ENCODE assay signal across 23 cellular contexts in genomic region chr18:69308620-69309019, GRCh38.
DNase-seq lines count a peak whose midpoint lies in the region; ATAC-seq, FAIRE-seq and TF ChIP-seq lines count a peak whose summit lies in the region.
"Had no signal": no experiment of that assay in that cellular context is flagged by ENCODE, and none has a peak within 500 bp of the region (broad histone marks: within the 10 kb centered on the region; RNA-seq: fewer than 3 reads in every experiment).

No MANE protein-coding gene starts in this region.

- H3K4me3 ChIP-seq in HepG2 (replicated peaks in 1 of 3; ENCODE audit: insufficient read depth in 1 of 3, low read depth in 2 of 3, low read length in 3 of 3) (no peak overlapping the region), right lobe of liver (no peak overlapping the region), IMR-90 (ENCODE audit: insufficient read depth, low read depth, low read length) (no peak overlapping the region), OCI-LY3 (ENCODE audit: low read length) (no peak overlapping the region), H1 (ENCODE audit: extremely low read depth in 1 of 4, insufficient read depth in 2 of 4, low read depth in 3 of 4, low read length in 4 of 4) (no peak overlapping the region)
- H3K4me3 ChIP-seq: BLaER1, GM12878 had no signal

- no peak overlapping the region for H3K4me2 ChIP-seq in HepG2 (ENCODE audit: low read depth, low read length)
- no peak overlapping the region for H3K4me2 ChIP-seq in IMR-90 (ENCODE audit: low read depth, low read length)
- no peak overlapping the region for H3K4me2 ChIP-seq in OCI-LY3 (ENCODE audit: low read length)
- H3K4me2 ChIP-seq in H1 (ENCODE audit: insufficient read depth in 1 of 2, low read depth in 2 of 2, low read length in 2 of 2): no peak overlapping the region
- H3K4me2 ChIP-seq: BLaER1 had no signal

- TF ChIP-seq CTCF in HepG2 (CRISPR knock-in tag; IDR thresholded peaks at IDR 0.05) (no peak), right lobe of liver (IDR thresholded peaks at IDR 0.05) (no peak), IMR-90 (conservative IDR thresholded peaks at IDR 0.05; ENCODE audit: low read depth, low read length) (no peak), OCI-LY3 (IDR thresholded peaks at IDR 0.05; ENCODE audit: low read depth, low read length) (no peak), H1 (IDR thresholded peaks at IDR 0.05; ENCODE audit: control extremely low read depth in 1 of 3, insufficient read depth in 1 of 3, low read depth in 1 of 3, low read length in 3 of 3) (no peak)

- H2AK5ac ChIP-seq in IMR-90 (ENCODE audit: low read depth, low read length) (no peak overlapping the region), H1 (ENCODE audit: low read depth, low read length) (no peak overlapping the region)

- H3K14ac ChIP-seq in IMR-90 (replicated peaks; ENCODE audit: low read depth, low read length) (no peak overlapping the region), H1 (ENCODE audit: insufficient read length) (no peak overlapping the region)

- peak overlapping the region; percentile 61 for H2AFZ ChIP-seq in HepG2 (ENCODE audit: low read length)
- H2AFZ ChIP-seq in IMR-90 (replicated peaks; ENCODE audit: low read length, poor library complexity): no peak overlapping the region
- 0 out of 2 replicates have a peak overlapping the region, but pooled peaks have one; percentile 18 for H2AFZ ChIP-seq in OCI-LY3 (ENCODE audit: low read depth, low read length)
- no peak overlapping the region for H2AFZ ChIP-seq in H1 (ENCODE audit: low read length)

- H3K23me2 ChIP-seq in H1 (ENCODE audit: low read depth, low read length): no peaks in the 10 kb centered on the region

- BruUV-seq in HepG2 (replicated peaks; lab: Mats Ljungman, UMichigan): no TSS peak
- no TSS peak for BruUV-seq in IMR-90 (replicated peaks; lab: Mats Ljungman, UMichigan)

- H4K20me1 ChIP-seq in HepG2 (ENCODE audit: insufficient read depth, low read length) (no peaks in the 10 kb centered on the region), IMR-90 (ENCODE audit: insufficient read depth, low read length) (no peaks in the 10 kb centered on the region), OCI-LY3 (ENCODE audit: insufficient read depth, low read length) (no peaks in the 10 kb centered on the region), H1 (replicated peaks in 1 of 2; ENCODE audit: control insufficient read depth in 1 of 2, insufficient read depth in 2 of 2, low read length in 2 of 2) (no peaks in the 10 kb centered on the region)
- H4K20me1 ChIP-seq: BLaER1 had no signal

- no peak overlapping the region for H4K5ac ChIP-seq in IMR-90 (ENCODE audit: low read depth, low read length)
- H4K5ac ChIP-seq in H1 (ENCODE audit: insufficient read length, low read depth, low read length): no peak overlapping the region

- POLR2A ChIA-PET in HepG2 (lab: Yijun Ruan, JAX): no interaction called here
- POLR2A ChIA-PET in IMR-90 (lab: Charles Lee; ENCODE audit: unreplicated experiment): no interaction called here
- POLR2A ChIA-PET in H1 (lab: Charles Lee; ENCODE audit: partially characterized antibody): no interaction called here

- DNase-seq in HepG2 (ENCODE audit: low spot score) (no peak), right lobe of liver (no peak), IMR-90 (no peak), H1 (ENCODE audit: low read depth in 1 of 2, low spot score in 2 of 2) (no peak), NCI-H1417 treated with DMSO at 0.1 percent for 48 hours (lab: John Stamatoyannopoulos, UW) (no peak), OCI-M2 (lab: John Stamatoyannopoulos, UW; ENCODE audit: unreplicated experiment) (no peak)
- DNase-seq: ACHN; BE2C; C1 segment of cervical spinal cord; CD4-positive, alpha-beta memory T cell; CD4-positive, CD25-positive, alpha-beta regulatory T cell; CD8-positive, alpha-beta memory T cell; COR-L47; DMS79 treated with DMSO at 0.1 percent for 48 hours; GDM1 had no signal

- in situ Hi-C loops in HepG2 (cut with HindIII; ENCODE audit: extremely low pct_ligation_motif_present, low pct_unique_long_range_greater_than_20kb): no loop called here
- in situ Hi-C loops in IMR-90 (cut with MboI; ENCODE audit: low sequenced_read_pairs): no loop called here

- H4K8ac ChIP-seq in IMR-90 (ENCODE audit: low read depth in 2 of 2, low read length in 2 of 2): no peak overlapping the region
- H4K8ac ChIP-seq in H1 (ENCODE audit: extremely low read depth, insufficient read depth, low read length): no peak overlapping the region

- no peak overlapping the region for H2BK5ac ChIP-seq in IMR-90 (ENCODE audit: low read depth, low read length, poor library complexity, severe bottlenecking)
- no peak overlapping the region for H2BK5ac ChIP-seq in H1 (ENCODE audit: low read depth, low read length)

- H3K9me3 ChIP-seq in HepG2 (ENCODE audit: low read length): no peaks in the 10 kb centered on the region
- no peaks in the 10 kb centered on the region for H3K9me3 ChIP-seq in right lobe of liver
- H3K9me3 ChIP-seq in IMR-90 (ENCODE audit: control insufficient read depth, insufficient read depth, low read length): no peaks in the 10 kb centered on the region; the same call in 1 of the 2 replicates
- H3K9me3 ChIP-seq in OCI-LY3 (ENCODE audit: insufficient read depth, low read length): no peaks in the 10 kb centered on the region
- H3K9me3 ChIP-seq in H1 (ENCODE audit: insufficient read depth in 2 of 2, low read depth in 1 of 2, low read length in 1 of 2): no peaks in the 10 kb centered on the region
- H3K9me3 ChIP-seq: BE2C, BLaER1 had no signal

- H2BK120ac ChIP-seq in IMR-90 (ENCODE audit: low read depth, low read length) (no peak overlapping the region), H1 (replicated peaks; ENCODE audit: low read depth, low read length) (no peak overlapping the region)

- no peak overlapping the region for H2BK15ac ChIP-seq in IMR-90 (ENCODE audit: low read depth, low read length)
- H2BK15ac ChIP-seq in H1 (ENCODE audit: low read length): no peak overlapping the region

- H3K4me1 ChIP-seq in HepG2 (ENCODE audit: insufficient read depth, low read length) (no peaks in the 10 kb centered on the region), right lobe of liver (no peaks in the 10 kb centered on the region), IMR-90 (ENCODE audit: control insufficient read depth, insufficient read depth, low read length) (no peaks in the 10 kb centered on the region), OCI-LY3 (ENCODE audit: low read length) (no peaks in the 10 kb centered on the region), H1 (replicated peaks in 1 of 4; ENCODE audit: control insufficient read depth in 3 of 4, insufficient read depth in 4 of 4, low read length in 3 of 4) (no peaks in the 10 kb centered on the region)
- H3K4me1 ChIP-seq: BE2C, BLaER1 had no signal

- TF ChIP-seq EP300 in HepG2 (IDR thresholded peaks at IDR 0.05; ENCODE audit: low read depth in 2 of 2, low read length in 2 of 2): no peak
- TF ChIP-seq EP300 in HepG2 (CRISPR knock-in tag; IDR thresholded peaks at IDR 0.05; ENCODE audit: borderline replicate concordance): no peak
- no peak for TF ChIP-seq EP300 in H1 (IDR thresholded peaks at IDR 0.05; ENCODE audit: borderline replicate concordance in 1 of 2, low read depth in 2 of 2, low read length in 2 of 2)

- TF ChIP-seq RAD21 in HepG2 (CRISPR knock-in tag; IDR thresholded peaks at IDR 0.05) (no peak), IMR-90 (IDR thresholded peaks at IDR 0.05; ENCODE audit: low read length) (no peak), H1 (IDR thresholded peaks at IDR 0.05 in 1 of 2, conservative IDR thresholded peaks at IDR 0.05 in 1 of 2; ENCODE audit: low read depth in 2 of 2, low read length in 2 of 2) (no peak)

- H2BK20ac ChIP-seq in IMR-90 (ENCODE audit: low read depth, low read length) (no peak overlapping the region), H1 (ENCODE audit: low read length) (no peak overlapping the region)

- no peak overlapping the region for H3K9ac ChIP-seq in HepG2 (ENCODE audit: insufficient read depth, low read depth, low read length)
- no peak overlapping the region for H3K9ac ChIP-seq in IMR-90 (ENCODE audit: low read depth, low read length)
- H3K9ac ChIP-seq in OCI-LY3 (ENCODE audit: low read length): no peak overlapping the region
- no peak overlapping the region for H3K9ac ChIP-seq in H1 (replicated peaks in 1 of 4; ENCODE audit: extremely low read depth in 1 of 4, low read depth in 3 of 4, low read length in 3 of 4)
- H3K9ac ChIP-seq: BLaER1 had no signal

- dilution Hi-C loops in IMR-90 (cut with HindIII; ENCODE audit: low sequenced_read_pairs, unreplicated experiment): no loop called here

- H3K79me1 ChIP-seq in IMR-90 (ENCODE audit: low read depth in 1 of 2, low read length in 2 of 2) (no peaks in the 10 kb centered on the region), H1 (ENCODE audit: low read depth, low read length) (no peaks in the 10 kb centered on the region)

- 26% methylated on average over 2 of the region's 2 CpGs for WGBS in HepG2 (ENCODE audit: low lambda C conversion rate)
- 61% methylated on average over 2 of the region's 2 CpGs for WGBS in right lobe of liver (ENCODE audit: insufficient coverage, low coverage, low lambda C conversion rate, missing lambda C conversion rate)
- no CpG with 5 or more reads among the region's 2 CpGs for WGBS in IMR-90 (ENCODE audit: extremely low coverage in 2 of 2, insufficient read length in 1 of 2), 2 experiments
- 92% methylated on average over 2 of the region's 2 CpGs; no CpG with 5 or more reads in 1 of the 2 experiments for WGBS in H1 (ENCODE audit: extremely low coverage in 1 of 2, insufficient coverage in 1 of 2, insufficient read length in 1 of 2, insufficient replicate concordance in 2 of 2, low coverage in 1 of 2, low lambda C conversion rate in 2 of 2, missing lambda C conversion rate in 1 of 2), 2 experiments

- H4K91ac ChIP-seq in IMR-90 (ENCODE audit: insufficient read depth, low read depth, low read length) (no peak overlapping the region), H1 (replicated peaks; ENCODE audit: insufficient read length, low read length) (no peak overlapping the region)

- no peak overlapping the region for H2AK9ac ChIP-seq in IMR-90 (replicated peaks; ENCODE audit: low read depth, low read length, poor library complexity)

- H3K18ac ChIP-seq in IMR-90 (ENCODE audit: low read depth, low read length): no peak overlapping the region
- no peak overlapping the region for H3K18ac ChIP-seq in H1 (ENCODE audit: extremely low read depth, low read length)

- no peak overlapping the region for H3K23ac ChIP-seq in IMR-90 (ENCODE audit: low read depth, low read length)
- no peak overlapping the region for H3K23ac ChIP-seq in H1 (ENCODE audit: insufficient read length)

- H3K36me3 ChIP-seq in HepG2 (replicated peaks in 1 of 2; ENCODE audit: control insufficient read depth in 1 of 2, insufficient read depth in 2 of 2, low read length in 2 of 2): no peaks in the 10 kb centered on the region
- H3K36me3 ChIP-seq in right lobe of liver: no peaks in the 10 kb centered on the region
- H3K36me3 ChIP-seq in IMR-90 (ENCODE audit: control insufficient read depth, insufficient read depth, low read length): no peaks in the 10 kb centered on the region
- no peaks in the 10 kb centered on the region for H3K36me3 ChIP-seq in OCI-LY3 (replicated peaks; ENCODE audit: low read depth, low read length)
- no peaks in the 10 kb centered on the region for H3K36me3 ChIP-seq in H1 (ENCODE audit: control insufficient read depth in 2 of 4, insufficient read depth in 4 of 4, low read length in 3 of 4)
- H3K36me3 ChIP-seq: BE2C, BLaER1 had no signal

- H3K56ac ChIP-seq in IMR-90 (ENCODE audit: extremely low read depth, insufficient read depth, low read length) (no peak overlapping the region), H1 (replicated peaks; ENCODE audit: insufficient read length, low read depth, low read length) (no peak overlapping the region)

- H3K4ac ChIP-seq in IMR-90 (ENCODE audit: low read depth, low read length): no peak overlapping the region
- H3K4ac ChIP-seq in H1 (replicated peaks; ENCODE audit: insufficient read length, low read depth, low read length): no peak overlapping the region

- no peak overlapping the region for H2BK12ac ChIP-seq in H1 (ENCODE audit: low read depth, low read length)

- TF ChIP-seq POLR2A in HepG2 (IDR thresholded peaks at IDR 0.05; ENCODE audit: insufficient read depth in 1 of 2, low read depth in 2 of 2, low read length in 2 of 2) (no peak), right lobe of liver (IDR thresholded peaks at IDR 0.05) (no peak), IMR-90 (IDR thresholded peaks at IDR 0.05; ENCODE audit: low read depth, low read length) (no peak), H1 (IDR thresholded peaks at IDR 0.05; ENCODE audit: control extremely low read depth in 1 of 2, low read depth in 2 of 2, low read length in 2 of 2) (no peak)

- no peak for FAIRE-seq in HepG2 (lab: Jason Lieb, UNC)
- FAIRE-seq in H1 (lab: Jason Lieb, UNC): no peak
- FAIRE-seq: GM12878, GM12892, GM18507, GM19239 had no signal

- ATAC-seq in HepG2 (no peak), right lobe of liver (no peak), IMR-90 (ENCODE audit: low read depth) (no peak), GM18861 (IDR thresholded peaks at IDR 0.05; ENCODE audit: unreplicated experiment) (no peak)
- ATAC-seq: GM12878 had no signal

- CTCF ChIA-PET in HepG2 (lab: Yijun Ruan, JAX; ENCODE audit: low intra/inter-chr PET ratio, low total read pairs) (no interaction called here), IMR-90 (lab: Yijun Ruan, JAX) (no interaction called here), H1 (lab: Charles Lee; ENCODE audit: partially characterized antibody) (no interaction called here)

- intact Hi-C loops in HepG2 (cut with micrococcal nuclease; ENCODE audit: unreplicated experiment): no loop called here
- intact Hi-C loops in right lobe of liver (cut with DNase I): no loop called here
- intact Hi-C loops in IMR-90 (cut with micrococcal nuclease): no loop called here

- no peaks in the 10 kb centered on the region; a peak in 1 of 5 replicates for H3K27me3 ChIP-seq in HepG2 (ENCODE audit: control insufficient read depth in 1 of 2, insufficient read depth in 2 of 2, low read length in 2 of 2)
- no peaks in the 10 kb centered on the region for H3K27me3 ChIP-seq in right lobe of liver
- no peaks in the 10 kb centered on the region for H3K27me3 ChIP-seq in IMR-90 (ENCODE audit: control insufficient read depth, insufficient read depth, low read length)
- H3K27me3 ChIP-seq in OCI-LY3 (ENCODE audit: low read depth, low read length): no peaks in the 10 kb centered on the region
- no peaks in the 10 kb centered on the region for H3K27me3 ChIP-seq in H1 (replicated peaks in 1 of 4; ENCODE audit: control insufficient read depth in 3 of 4, extremely low read depth in 1 of 4, insufficient read depth in 3 of 4, low read length in 3 of 4)
- H3K27me3 ChIP-seq: BE2C, BLaER1 had no signal

- no peak overlapping the region for H3K27ac ChIP-seq in HepG2 (ENCODE audit: extremely low read length, insufficient read depth, low read length)
- H3K27ac ChIP-seq in right lobe of liver: no peak overlapping the region
- no peak overlapping the region for H3K27ac ChIP-seq in IMR-90 (ENCODE audit: insufficient read depth, low read length)
- no peak overlapping the region for H3K27ac ChIP-seq in OCI-LY3 (ENCODE audit: low read length)
- no peak overlapping the region for H3K27ac ChIP-seq in H1 (ENCODE audit: low read depth, low read length)
- H3K27ac ChIP-seq: 22Rv1, BLaER1 had no signal

- H3K79me2 ChIP-seq in HepG2 (ENCODE audit: insufficient read depth, low read length) (no peaks in the 10 kb centered on the region), OCI-LY3 (ENCODE audit: low read length) (no peaks in the 10 kb centered on the region), H1 (ENCODE audit: control insufficient read depth in 1 of 2, insufficient read depth in 2 of 2, low read length in 2 of 2) (no peaks in the 10 kb centered on the region)

- H3K9me1 ChIP-seq in IMR-90 (ENCODE audit: insufficient read depth, low read length): no peaks in the 10 kb centered on the region

Comparison
In these comparisons a context has a peak if more than half of its experiments do, and no peak if none do; other contexts are left out.
1. H2AFZ ChIP-seq: peak in HepG2 (single experiment) and OCI-LY3 (single experiment); none in IMR-90 (single experiment) and H1 (single experiment).
2. Of the 41 proteins assayed by ChIP-seq in both HepG2 and H1: peak only in HepG2: none; only in H1: none; in both: MAFK; in neither: 40.